ENCODE assay signal across 30 cellular contexts in the genomic region with DNA sequence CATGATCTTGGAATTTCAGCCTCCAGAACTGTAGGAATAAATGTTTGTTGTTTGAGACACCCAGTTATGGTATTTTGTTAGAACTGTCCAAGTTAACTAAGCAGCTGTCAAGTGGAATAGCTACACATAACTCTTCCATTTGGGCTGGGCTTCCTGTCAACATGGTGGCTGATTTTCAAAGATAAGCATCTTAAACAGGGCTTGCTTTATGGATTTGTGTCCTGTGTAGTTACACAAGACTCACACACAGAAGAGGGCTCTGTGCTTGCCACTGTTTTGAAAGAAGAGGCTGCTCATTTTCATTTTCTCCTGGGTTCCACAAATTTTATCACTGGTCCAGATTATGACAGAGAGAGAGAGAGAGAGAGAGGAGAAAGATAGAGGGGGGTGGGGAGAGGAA. TPM values are rescaled to one million over a fixed set of nuclear protein-coding genes. Genes with fewer than 3 reads are reported as not detected.
"Had no signal": no experiment of that assay in that cellular context is flagged by ENCODE, and none has a peak within 500 bp of the region (broad histone marks: within the 10 kb centered on the region; RNA-seq: fewer than 3 reads in every experiment).

No MANE protein-coding gene starts in this region.

- FAIRE-seq: endometrium had no signal

- H3K79me2 ChIP-seq: hepatocyte had no signal

- H3K4me3 Mint-ChIP-seq: activated CD8-positive, alpha-beta T cell treated with anti-CD3 and anti-CD28 coated beads, Interleukin-2, amount 10 ng/mL, durations not matched to agents 7 days and 5 days; activated T-helper 17 cell treated with anti-CD3 and anti-CD28 coated beads, Interleukin-2, amount 50 U/mL, for 72 hours; dendritic cell treated with granulocyte-macrophage colony-stimulating factor and Interleukin-4, amounts not matched to agents 40 ng/mL and 50 ng/mL, for 4 days; nephron; stimulated activated naive CD8-positive, alpha-beta T cell treated with anti-CD3 and anti-CD28 coated beads, Interleukin-15, Interleukin-2, amounts not matched to agents 100 ng/mL and 50 ng/mL, for 24 hours; T-helper 17 cell had no signal

- H3K27ac ChIP-seq: ascending aorta, brain microvascular endothelial cell, hepatocyte, neutrophil, ovary, psoas muscle, right atrium auricular region, skin epidermis, thyroid gland, upper lobe of right lung had no signal

- H3K4me3 ChIP-seq: ascending aorta, hepatocyte, ovary, psoas muscle, right atrium auricular region, skin epidermis, thyroid gland, upper lobe of right lung had no signal

- H3K4me2 ChIP-seq: hepatocyte had no signal

- H3K27me3 ChIP-seq: ascending aorta, brain microvascular endothelial cell, hepatocyte, neutrophil, ovary, right atrium auricular region, thyroid gland, upper lobe of right lung had no signal

- H3K4me1 Mint-ChIP-seq: activated T-helper 17 cell treated with anti-CD3 and anti-CD28 coated beads, Interleukin-2, amount 50 U/mL, for 72 hours; nephron had no signal

- H2AFZ ChIP-seq: hepatocyte had no signal

- H3K27ac Mint-ChIP-seq: activated CD8-positive, alpha-beta T cell treated with anti-CD3 and anti-CD28 coated beads, Interleukin-2, amount 10 ng/mL, durations not matched to agents 7 days and 5 days; activated naive CD4-positive, alpha-beta T cell treated with anti-CD3 and anti-CD28 coated beads, Interleukin-2, amount 50 U/mL, for 72 hours; activated T-helper 17 cell treated with anti-CD3 and anti-CD28 coated beads, Interleukin-2, amount 50 U/mL, for 72 hours; nephron; stimulated activated naive CD8-positive, alpha-beta T cell treated with anti-CD3 and anti-CD28 coated beads, Interleukin-15, Interleukin-2, amounts not matched to agents 100 ng/mL and 50 ng/mL, for 24 hours; T-helper 17 cell had no signal

- ATAC-seq: activated CD4-positive, CD25-positive, alpha-beta regulatory T cell treated with anti-CD3 and anti-CD28 coated beads, Interleukin-2, amount 50 U/mL, for 24 hours; activated CD8-positive, alpha-beta T cell treated with anti-CD3 and anti-CD28 coated beads, Interleukin-2, amount 10 ng/mL, durations not matched to agents 7 days and 5 days; activated naive CD4-positive, alpha-beta T cell treated with anti-CD3 and anti-CD28 coated beads, Interleukin-2, amount 50 U/mL, for 72 hours; activated T-helper 17 cell treated with anti-CD3 and anti-CD28 coated beads, Interleukin-2, amount 50 U/mL, for 72 hours; left cardiac atrium; psoas muscle; T-helper 17 cell; upper lobe of right lung had no signal

- H3K9me3 ChIP-seq: ascending aorta, neutrophil, ovary, psoas muscle, right atrium auricular region, thyroid gland, upper lobe of right lung had no signal

- H3K36me3 ChIP-seq: ascending aorta, brain microvascular endothelial cell, neutrophil, ovary, right atrium auricular region, thyroid gland, upper lobe of right lung had no signal

- DNase-seq: activated CD4-positive, alpha-beta T cell treated with anti-CD3 and anti-CD28 coated beads, Interleukin-2, amount 50 U/mL, for 1 hour; activated CD8-positive, alpha-beta T cell treated with anti-CD3 and anti-CD28 coated beads, Interleukin-2, amount 10 ng/mL, durations not matched to agents 7 days and 5 days; brain microvascular endothelial cell; caudate nucleus; effector CD4-positive, alpha-beta T cell; foreskin melanocyte; glutamatergic neuron; left cardiac atrium; ovary; psoas muscle; stimulated activated CD4-positive, alpha-beta T cell treated with anti-CD3 and anti-CD28 coated beads, Interleukin-1b, Interleukin-23, amount 100 ng/mL, for 48 hours; substantia nigra; T-helper 17 cell; thyroid gland; upper lobe of right lung had no signal

- H3K27me3 Mint-ChIP-seq: activated T-helper 17 cell treated with anti-CD3 and anti-CD28 coated beads, Interleukin-2, amount 50 U/mL, for 72 hours; dendritic cell treated with granulocyte-macrophage colony-stimulating factor and Interleukin-4, amounts not matched to agents 40 ng/mL and 50 ng/mL, for 4 days; stimulated activated naive CD8-positive, alpha-beta T cell treated with anti-CD3 and anti-CD28 coated beads, Interleukin-15, Interleukin-2, amounts not matched to agents 100 ng/mL and 50 ng/mL, for 24 hours; T-helper 17 cell had no signal

RNA-seq across cellular contexts. Expression of a gene that starts 35.7 kb away (rescaled TPM):
- total RNA-seq: activated CD8-positive, alpha-beta T cell treated with anti-CD3 and anti-CD28 coated beads, Interleukin-2, amount 10 ng/mL, durations not matched to agents 7 days and 5 days; activated naive CD4-positive, alpha-beta T cell treated with anti-CD3 and anti-CD28 coated beads, Interleukin-2, amount 50 U/mL, for 72 hours; activated T-helper 17 cell treated with anti-CD3 and anti-CD28 coated beads, Interleukin-2, amount 50 U/mL, for 72 hours; ascending aorta; epithelial cell of proximal tubule; fibroblast of lung; left cardiac atrium; liver; psoas muscle; right atrium auricular region; T-helper 17 cell; thyroid gland; upper lobe of right lung had no signal
- polyA plus RNA-seq: fibroblast of lung, liver, ovary had no signal
